Comparison of ENCODE assay signal across 21 cellular contexts in genomic region chr2:178025551-178026185, GRCh38. TPM values are rescaled to one million over a fixed set of nuclear protein-coding genes. Genes with fewer than 3 reads are reported as not detected.
DNase-seq lines count a peak whose midpoint lies in the region; ATAC-seq, FAIRE-seq and TF ChIP-seq lines count a peak whose summit lies in the region.
"Had no signal": no experiment of that assay in that cellular context is flagged by ENCODE, and none has a peak within 500 bp of the region (broad histone marks: within the 10 kb centered on the region; RNA-seq: fewer than 3 reads in every experiment).

No MANE protein-coding gene starts in this region.

- no peak overlapping the region for H2BK5ac ChIP-seq in H9 (ENCODE audit: insufficient read length, low read length)

- no peak overlapping the region for H2BK20ac ChIP-seq in H9 (ENCODE audit: low read depth, low read length, poor library complexity, severe bottlenecking)

- H3K36me3 Mint-ChIP-seq in H9 (ENCODE audit: insufficient read depth in 1 of 3, low read depth in 3 of 3): no peaks in the 10 kb centered on the region
- H3K36me3 Mint-ChIP-seq: CD4-positive, CD25-positive, alpha-beta regulatory T cell; CD8-positive, alpha-beta memory T cell had no signal

- no peak overlapping the region for H2AK5ac ChIP-seq in H9 (ENCODE audit: insufficient read length, low read length)

- no peak for TF ChIP-seq RAD21 in A549 (conservative IDR thresholded peaks at IDR 0.05 in 1 of 2, IDR thresholded peaks at IDR 0.05 in 1 of 2)

- no peak overlapping the region for H4K91ac ChIP-seq in H9 (ENCODE audit: insufficient read length, low read depth, low read length)

- no peak overlapping the region for H2AFZ ChIP-seq in H9 (ENCODE audit: low read length)
- H2AFZ ChIP-seq: GM23248 had no signal

- no peak overlapping the region for H4K8ac ChIP-seq in H9 (replicated peaks; ENCODE audit: insufficient read length, low read depth, low read length)

- no peak overlapping the region for H3K56ac ChIP-seq in H9 (ENCODE audit: insufficient read length, low read depth, low read length)

- H3K4ac ChIP-seq in H9 (ENCODE audit: low read depth, low read length): no peak overlapping the region

- H2BK12ac ChIP-seq in H9 (ENCODE audit: insufficient read length, low read depth, low read length): no peak overlapping the region

- H3T11ph ChIP-seq in H9 (ENCODE audit: low read length): no peak overlapping the region

- peaks cover 29% of the 10 kb centered on the region; the same call in 2 of the 3 replicates for H3K4me1 ChIP-seq in A549
- no peaks in the 10 kb centered on the region for H3K4me1 ChIP-seq in small intestine (ENCODE audit: control insufficient read depth in 2 of 2, insufficient read depth in 1 of 2, low read depth in 1 of 2, low read length in 1 of 2)
- H3K4me1 ChIP-seq in H9 (ENCODE audit: insufficient read depth, low read length): no peaks in the 10 kb centered on the region
- H3K4me1 ChIP-seq: BE2C had no signal

- no peaks in the 10 kb centered on the region for H3K9me3 Mint-ChIP-seq in H9

- ATAC-seq in A549 (peak; percentile 89 to 96), HG03460 (IDR thresholded peaks at IDR 0.05; ENCODE audit: unreplicated experiment) (no peak)

- H3K27ac ChIP-seq in A549 (peak overlapping the region; percentile 71 to 73), small intestine (ENCODE audit: low read depth in 1 of 2, low read length in 1 of 2) (no peak overlapping the region), H9 (ENCODE audit: insufficient read length, low read depth, low read length) (no peak overlapping the region)
- H3K27ac ChIP-seq: GM23248 had no signal

- no peaks in the 10 kb centered on the region for H3K79me2 ChIP-seq in H9 (ENCODE audit: insufficient read depth, low read length)

- H3K14ac ChIP-seq in H9 (ENCODE audit: insufficient read depth, low read length): no peak overlapping the region

- H3K36me3 ChIP-seq in small intestine (ENCODE audit: control insufficient read depth in 2 of 2, insufficient read depth in 2 of 2, low read length in 2 of 2): no peaks in the 10 kb centered on the region
- H3K36me3 ChIP-seq: BE2C had no signal

- TF ChIP-seq EP300 in A549 (IDR thresholded peaks at IDR 0.05): peak; percentile 19 to 60; a peak in 1 of 5 replicates

- H3K79me1 ChIP-seq in H9 (ENCODE audit: insufficient read depth, low read depth, low read length, poor library complexity, severe bottlenecking): no peaks in the 10 kb centered on the region

- no peak overlapping the region for H3K4me3 Mint-ChIP-seq in H9
- H3K4me3 Mint-ChIP-seq: CD4-positive, CD25-positive, alpha-beta regulatory T cell; CD8-positive, alpha-beta memory T cell had no signal

- no peak for TF ChIP-seq CTCF in A549 (IDR thresholded peaks at IDR 0.05)
- no peak for TF ChIP-seq CTCF in H9 (conservative IDR thresholded peaks at IDR 0.05)

- H3K4me2 ChIP-seq in A549 (peak overlapping the region; percentile 62), H9 (ENCODE audit: insufficient read depth, insufficient read length, low read length) (no peak overlapping the region)

- FAIRE-seq in A549 (lab: Jason Lieb, UNC): no peak
- FAIRE-seq in small intestine (lab: Jason Lieb, UNC): no peak
- FAIRE-seq: D721Med, GM12892, GM18507 had no signal

- H3K27ac Mint-ChIP-seq in H9: no peak overlapping the region
- H3K27ac Mint-ChIP-seq: CD4-positive, CD25-positive, alpha-beta regulatory T cell; CD8-positive, alpha-beta memory T cell had no signal

- H4K20me1 ChIP-seq in H9 (ENCODE audit: control insufficient read depth, insufficient read depth, insufficient read length): no peaks in the 10 kb centered on the region

- no peak overlapping the region for H2BK15ac ChIP-seq in H9 (ENCODE audit: low read depth, low read length)

- no peaks in the 10 kb centered on the region for H3K27me3 ChIP-seq in small intestine (ENCODE audit: control insufficient read depth in 2 of 2, insufficient read depth in 2 of 2, low read length in 2 of 2)
- H3K27me3 ChIP-seq in H9 (ENCODE audit: insufficient read depth, low read length): no peaks in the 10 kb centered on the region
- H3K27me3 ChIP-seq: BE2C had no signal

- POLR2A ChIA-PET in A549 (lab: Yijun Ruan, JAX): interaction anchor here (1.2 to 1.3 kb wide), 2 partner anchors 36 to 47 kb away, joined by 3 to 5 read pairs; partner anchors contain the start of gene PDE11A

- H3K23me2 ChIP-seq in H9 (ENCODE audit: insufficient read length, low read depth, low read length, poor library complexity, severe bottlenecking): no peaks in the 10 kb centered on the region

- H3K9me3 ChIP-seq in A549 (no peaks in the 10 kb centered on the region), small intestine (ENCODE audit: control insufficient read depth, low read depth) (no peaks in the 10 kb centered on the region), H9 (ENCODE audit: control insufficient read depth, low read depth, low read length) (no peaks in the 10 kb centered on the region)
- H3K9me3 ChIP-seq: BE2C had no signal

- no peak overlapping the region for H4K5ac ChIP-seq in H9 (ENCODE audit: insufficient read length, low read depth, low read length)

- H3K18ac ChIP-seq in H9 (ENCODE audit: insufficient read length, low read depth, low read length): no peak overlapping the region

- no peaks in the 10 kb centered on the region for H3K27me3 Mint-ChIP-seq in H9 (ENCODE audit: low read depth)

- 31% methylated on average over 4 of the region's 4 CpGs for WGBS in A549 (ENCODE audit: missing lambda C conversion rate)
- WGBS in small intestine, 3 donors: 91 to 94% (median 93%) methylated on average over 4 of the region's 4 CpGs
- no CpG with 5 or more reads among the region's 4 CpGs for WGBS in H9 (ENCODE audit: extremely low coverage, insufficient read length, low lambda C conversion rate)

- CTCF ChIA-PET in A549 (lab: Yijun Ruan, JAX): no interaction called here

- H3K23ac ChIP-seq in H9 (ENCODE audit: insufficient read length, low read depth, low read length): no peak overlapping the region

- H3K9ac ChIP-seq in H9 (ENCODE audit: extremely low read depth, insufficient read length, low read length): no peak overlapping the region
- H3K9ac ChIP-seq: GM23248 had no signal

- H2BK120ac ChIP-seq in H9 (ENCODE audit: low read depth, low read length, poor library complexity, severe bottlenecking): no peak overlapping the region

- no peak overlapping the region for H3K4me3 ChIP-seq in A549
- no peak overlapping the region for H3K4me3 ChIP-seq in small intestine (ENCODE audit: low read depth in 1 of 2, low read length in 2 of 2)
- H3K4me3 ChIP-seq: GM23248 had no signal

- peak; percentile 7 to 90 for DNase-seq in A549 (ENCODE audit: low read depth in 1 of 2, low spot score in 1 of 2)
- DNase-seq in HK-2 (ENCODE audit: unreplicated experiment): peak; percentile 20
- DNase-seq in glomerular visceral epithelial cell (ENCODE audit: extremely low spot score): peak; percentile 45
- DNase-seq in kidney tubule cell (ENCODE audit: low spot score): peak; percentile 84
- DNase-seq in small intestine: no peak
- DNase-seq in H9: no peak
- DNase-seq in DMS153 (lab: John Stamatoyannopoulos, UW): no peak
- DNase-seq: 8988T; BE2C; C1 segment of cervical spinal cord; CD4-positive, CD25-positive, alpha-beta regulatory T cell; CD8-positive, alpha-beta memory T cell; COR-L47; DMS79; GDM1; GM23248; HCEC 1CT had no signal

- TF ChIP-seq POLR2A in A549 (IDR thresholded peaks at IDR 0.05; ENCODE audit: low read length): no peak

- H3K4me1 Mint-ChIP-seq in H9: peaks cover 2 to 3% of the 10 kb centered on the region in 2 experiments; a peak in 3 of 4 replicates
- H3K4me1 Mint-ChIP-seq: CD4-positive, CD25-positive, alpha-beta regulatory T cell; CD8-positive, alpha-beta memory T cell had no signal

TF ChIP-seq in A549, 52 proteins besides CTCF, POLR2A, EP300 and RAD21 (continues in another document):
- TF ChIP-seq HEYL (CRISPR knock-in tag; IDR thresholded peaks at IDR 0.05): no peak
- TF ChIP-seq E2F6 (IDR thresholded peaks at IDR 0.05; ENCODE audit: borderline replicate concordance, low read depth): no peak
- no peak for TF ChIP-seq ZFP36 (IDR thresholded peaks at IDR 0.05; ENCODE audit: borderline replicate concordance, partially characterized antibody)
- TF ChIP-seq FOSB (CRISPR knock-in tag; IDR thresholded peaks at IDR 0.05): no peak
- no peak for TF ChIP-seq CBX8 (IDR thresholded peaks at IDR 0.05)
- no peak for TF ChIP-seq KDM1A (IDR thresholded peaks at IDR 0.05; ENCODE audit: low read depth)
- TF ChIP-seq ZSCAN20 (CRISPR knock-in tag; IDR thresholded peaks at IDR 0.05): no peak
- no peak for TF ChIP-seq HES2 (IDR thresholded peaks at IDR 0.05)
- TF ChIP-seq MAX (IDR thresholded peaks at IDR 0.05): 0 out of 2 replicates have a peak, but pooled peaks have one; percentile 32
- TF ChIP-seq MAFK (IDR thresholded peaks at IDR 0.05; ENCODE audit: partially characterized antibody): peak; percentile 58
- TF ChIP-seq KDM5A (IDR thresholded peaks at IDR 0.05): no peak
- TF ChIP-seq ZC3H11A (IDR thresholded peaks at IDR 0.05): no peak
- TF ChIP-seq JUN (IDR thresholded peaks at IDR 0.05): peak in 1 of 2 experiments; percentile 23; a peak in 1 of 5 replicates
- no peak for TF ChIP-seq CEBPB (IDR thresholded peaks at IDR 0.05)
- peak; percentile 45 for TF ChIP-seq NFE2L2 (conservative IDR thresholded peaks at IDR 0.05; ENCODE audit: low read length)
- no peak for TF ChIP-seq FOSL2 (IDR thresholded peaks at IDR 0.05)
- TF ChIP-seq FOSL2 (CRISPR knock-in tag; IDR thresholded peaks at IDR 0.05): peak; percentile 46; the same call in 1 of the 2 replicates

RNA-seq across cellular contexts. Expression of gene PDE11A, which starts 46.9 kb away (rescaled TPM):
- polyA plus RNA-seq in A549 (2011; rRNA removed): 5.4 and 5.6 TPM in 2 replicates
- polyA plus RNA-seq in A549 (2012; cell fraction: cytosol; rRNA removed): 1.3 and 2.2 TPM in 2 replicates
- 1.3 and 2.0 TPM in 2 replicates for polyA plus RNA-seq in A549 (2012; cell fraction: nucleus; rRNA removed)
- polyA plus RNA-seq in A549 (2017; fragmentation: RNase III; extraction: RNeasy Plus Mini Kit Qiagen cat#74134 plus additional on column Dnase treatment): 3.1 to 3.6 TPM (median 3.4 TPM) in 3 replicates
- 10.7 and 13.7 TPM in 2 replicates for polyA minus RNA-seq in A549 (2011; rRNA and poly(A)+ RNA removed)
- 1 to 10 TPM in 1 of 3 donors, under 1 TPM in 2; 0.27 to 1.2 (median 0.45) TPM for polyA plus RNA-seq in small intestine
- 0.13 and 0.37 TPM in 2 replicates for total RNA-seq in H9 (2021)
- total RNA-seq: CD4-positive, CD25-positive, alpha-beta regulatory T cell; CD8-positive, alpha-beta memory T cell had no signal
- polyA plus RNA-seq: CD4-positive, CD25-positive, alpha-beta regulatory T cell; CD8-positive, alpha-beta memory T cell had no signal

Comparison
In these comparisons a context has a peak if more than half of its experiments do, and no peak if none do; other contexts are left out.
1. DNase-seq: peak in A549 (2 of 2), HK-2 (single experiment), glomerular visceral epithelial cell (single experiment) and kidney tubule cell (single experiment); none in small intestine (single experiment), H9 (single experiment) and DMS153 (single experiment).
2. H3K27ac ChIP-seq: peak in A549 (2 of 2); none in small intestine (0 of 2) and H9 (single experiment).